Comparison of ENCODE assay signal across 9 cellular contexts in the genomic region with DNA sequence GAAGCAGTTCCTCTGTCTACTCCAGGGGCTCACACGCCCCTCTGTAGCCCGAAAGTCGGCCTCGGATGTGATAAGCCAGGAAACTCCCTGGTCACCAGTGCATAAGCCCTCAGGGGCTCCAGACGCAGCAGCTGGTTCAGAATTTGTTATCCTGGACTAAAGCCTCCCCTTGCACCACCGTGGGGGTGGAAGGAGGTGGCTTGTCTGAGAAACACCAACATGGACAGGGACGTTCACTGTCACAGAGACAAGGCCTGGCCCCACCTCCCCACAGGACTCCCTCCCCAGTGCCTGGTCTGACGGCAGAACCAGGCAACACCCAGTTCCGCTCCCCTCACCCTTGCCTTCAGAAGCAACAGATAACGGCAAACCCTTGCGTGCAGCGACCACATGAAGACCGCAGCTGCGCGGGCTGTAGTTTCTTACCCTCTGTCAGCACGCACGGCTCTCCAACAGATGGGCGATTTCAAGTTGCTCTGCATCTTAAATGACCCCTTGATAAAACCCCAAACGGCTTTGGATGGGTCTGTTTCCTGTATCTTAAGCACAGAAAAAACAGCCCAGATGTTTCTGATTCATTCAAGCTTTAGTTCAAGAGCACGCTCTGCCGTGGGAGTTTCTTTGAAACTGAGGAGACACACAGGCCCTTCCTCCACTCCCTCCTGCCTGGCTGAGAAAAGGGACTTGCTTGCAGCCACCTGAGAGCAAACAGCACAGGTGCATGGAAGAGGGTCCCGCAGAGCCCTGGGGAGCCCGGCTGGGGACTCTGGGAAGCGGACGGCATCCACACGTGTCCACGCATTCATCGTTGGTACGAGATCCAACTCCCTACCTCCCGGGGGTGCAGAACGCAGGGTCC. TPM values are rescaled to one million over a fixed set of nuclear protein-coding genes. Genes with fewer than 3 reads are reported as not detected.
A peak's percentile ranks its signal among the peaks of the same experiment; 100 is the strongest.
DNase-seq lines count a peak whose midpoint lies in the region; ATAC-seq lines count a peak whose summit lies in the region.
"Had no signal": no experiment of that assay in that cellular context is flagged by ENCODE, and none has a peak within 500 bp of the region (broad histone marks: within the 10 kb centered on the region; RNA-seq: fewer than 3 reads in every experiment).

No MANE protein-coding gene starts in this region.

- H4K8ac ChIP-seq in mesenchymal stem cell (ENCODE audit: low read length): peak overlapping the region; percentile 5

- H3K9me3 ChIP-seq in BLaER1 treated with 17β-estradiol and CSF1 and Interleukin-3, amounts not matched to agents 10 nM and 100 nM (replicated peaks in 1 of 11): peaks cover 0 to 23% (median 5%) of the 10 kb centered on the region in 11 experiments; a peak in 9 of 22 replicates
- H3K9me3 ChIP-seq in mesenchymal stem cell (ENCODE audit: control insufficient read depth, low read length): no peaks in the 10 kb centered on the region

- peak overlapping the region in 1 of 2 experiments; percentile 19 for H3K14ac ChIP-seq in mesenchymal stem cell (ENCODE audit: low read length in 2 of 2)

- H3K36me3 ChIP-seq in BLaER1 treated with 17β-estradiol and CSF1 and Interleukin-3, amounts not matched to agents 10 nM and 100 nM: 0 out of 22 replicates have a peak, but pooled peaks cover 0 to 6% (median 0%) of the 10 kb centered on the region in 11 experiments
- no peaks in the 10 kb centered on the region for H3K36me3 ChIP-seq in mesenchymal stem cell (ENCODE audit: control insufficient read depth in 1 of 2, insufficient read depth in 2 of 2, low read depth in 1 of 2, low read length in 2 of 2)
- H3K36me3 ChIP-seq: HAP-1 had no signal

- peak overlapping the region; percentile 79 to 87 for H2BK12ac ChIP-seq in mesenchymal stem cell (ENCODE audit: low read length in 2 of 2)

- peak; percentile 57 for ATAC-seq in GM21447 (IDR thresholded peaks at IDR 0.05; ENCODE audit: unreplicated experiment)
- no peak for ATAC-seq in GM19351 (IDR thresholded peaks at IDR 0.05; ENCODE audit: unreplicated experiment)

- H3K27me3 ChIP-seq in BLaER1 treated with 17β-estradiol and CSF1 and Interleukin-3, amounts not matched to agents 10 nM and 100 nM: peaks cover 0 to 70% (median 1%) of the 10 kb centered on the region in 11 experiments; a peak in 15 of 22 replicates
- H3K27me3 ChIP-seq in mesenchymal stem cell (ENCODE audit: control insufficient read depth in 1 of 2, insufficient read depth in 1 of 2, low read length in 2 of 2): peaks cover 79 to 90% of the 10 kb centered on the region in 2 experiments

- H2BK15ac ChIP-seq in mesenchymal stem cell (ENCODE audit: low read depth, poor library complexity, severe bottlenecking): no peak overlapping the region

- H4K91ac ChIP-seq in mesenchymal stem cell (ENCODE audit: low read length): peak overlapping the region; percentile 70

- peak overlapping the region in 9 of 10 experiments; percentile 10 to 55 (median 47); a peak in 17 of 20 replicates for H3K4me3 ChIP-seq in BLaER1 treated with 17β-estradiol and CSF1 and Interleukin-3, amounts not matched to agents 10 nM and 100 nM
- H3K4me3 ChIP-seq in mesenchymal stem cell (ENCODE audit: insufficient read depth in 1 of 2, low read depth in 1 of 2, low read length in 2 of 2): peak overlapping the region in 1 of 2 experiments; percentile 59
- H3K4me3 ChIP-seq: HAP-1 had no signal

- H3K9ac ChIP-seq in BLaER1 treated with 17β-estradiol and CSF1 and Interleukin-3, amounts not matched to agents 10 nM and 100 nM: peak overlapping the region in 9 of 11 experiments; percentile 22 to 77 (median 59); a peak in 17 of 22 replicates
- peak overlapping the region; percentile 36 for H3K9ac ChIP-seq in mesenchymal stem cell (ENCODE audit: low read length)

- H3K18ac ChIP-seq in mesenchymal stem cell (ENCODE audit: low read depth in 1 of 2, low read length in 2 of 2): peak overlapping the region; percentile 66 to 72

- H2BK120ac ChIP-seq in mesenchymal stem cell (ENCODE audit: low read depth, low read length): no peak overlapping the region

- H3K27ac ChIP-seq in BLaER1 treated with 17β-estradiol and CSF1 and Interleukin-3, amounts not matched to agents 10 nM and 100 nM: peak overlapping the region in 8 of 11 experiments; percentile 45 to 90 (median 72); a peak in 16 of 22 replicates
- no peak overlapping the region for H3K27ac ChIP-seq in mesenchymal stem cell (ENCODE audit: low read length, poor library complexity, severe bottlenecking)

- H3K79me1 ChIP-seq in mesenchymal stem cell (replicated peaks; ENCODE audit: low read length, poor library complexity, severe bottlenecking): no peaks in the 10 kb centered on the region

- DNase-seq in Kasumi-1 (lab: John Stamatoyannopoulos, UW) (peak; percentile 80 to 88), mesenchymal stem cell (peak; percentile 93), NCI-H187 treated with DMSO at 0.1 percent for 48 hours (lab: John Stamatoyannopoulos, UW) (no peak), iPS-NIHi7 (ENCODE audit: extremely low spot score) (no peak)
- peak; percentile 13 for DNase-seq in activated effector memory CD4-positive, alpha-beta T cell treated with Interleukin-2 at 50 U/mL for 16 hours

- H2AFZ ChIP-seq in mesenchymal stem cell (ENCODE audit: low read depth, low read length): peak overlapping the region; percentile 18

- H2BK5ac ChIP-seq in mesenchymal stem cell (ENCODE audit: low read depth, low read length, poor library complexity, severe bottlenecking): no peak overlapping the region

- WGBS in mesenchymal stem cell: 57% methylated on average over 31 of the region's 31 CpGs

- H3K4me2 ChIP-seq in BLaER1 treated with 17β-estradiol and CSF1 and Interleukin-3, amounts not matched to agents 10 nM and 100 nM: peak overlapping the region; percentile 81 to 99 (median 92)
- no peak overlapping the region for H3K4me2 ChIP-seq in mesenchymal stem cell (ENCODE audit: low read length, poor library complexity, severe bottlenecking)

- H3K4ac ChIP-seq in mesenchymal stem cell (ENCODE audit: low read depth in 1 of 2, low read length in 2 of 2): peak overlapping the region in 1 of 2 experiments; percentile 40

- H4K20me1 ChIP-seq in BLaER1 treated with 17β-estradiol and CSF1 and Interleukin-3, amounts not matched to agents 10 nM and 100 nM: peaks cover 0 to 40% (median 0%) of the 10 kb centered on the region in 11 experiments; a peak in 5 of 22 replicates

- H3K4me1 ChIP-seq in BLaER1 treated with 17β-estradiol and CSF1 and Interleukin-3, amounts not matched to agents 10 nM and 100 nM: peaks cover 59 to 100% (median 96%) of the 10 kb centered on the region in 10 experiments
- H3K4me1 ChIP-seq in mesenchymal stem cell (ENCODE audit: control insufficient read depth, insufficient read depth, low read depth, low read length): peaks cover 2% of the 10 kb centered on the region
- H3K4me1 ChIP-seq: HAP-1 had no signal

- H3K23ac ChIP-seq in mesenchymal stem cell (ENCODE audit: low read length in 2 of 2): no peak overlapping the region

- no peak overlapping the region for H2AK5ac ChIP-seq in mesenchymal stem cell (ENCODE audit: low read length, severe bottlenecking)

RNA-seq across cellular contexts. Expression of gene NKD2, which starts 44.7 kb away (rescaled TPM):
- 6.5 TPM for polyA plus RNA-seq in mesenchymal stem cell (2013, experiment 1 of 2)
- polyA plus RNA-seq in mesenchymal stem cell (2013, experiment 2 of 2): 6.2 TPM

Comparison
In these comparisons a context has a peak if more than half of its experiments do, and no peak if none do; other contexts are left out.
1. DNase-seq: peak in Kasumi-1 (2 of 2), activated effector memory CD4-positive, alpha-beta T cell treated with Interleukin-2 at 50 U/mL for 16 hours (single experiment) and mesenchymal stem cell (single experiment); none in NCI-H187 treated with DMSO at 0.1 percent for 48 hours (single experiment) and iPS-NIHi7 (single experiment).